ENCODE assay signal across 13 cellular contexts in genomic region chr11:2214527-2215229, GRCh38. TPM values are rescaled to one million over a fixed set of nuclear protein-coding genes. Genes with fewer than 3 reads are reported as not detected.
DNase-seq lines count a peak whose midpoint lies in the region; ATAC-seq lines count a peak whose summit lies in the region.
"Had no signal": no experiment of that assay in that cellular context is flagged by ENCODE, and none has a peak within 500 bp of the region (broad histone marks: within the 10 kb centered on the region; RNA-seq: fewer than 3 reads in every experiment).

No MANE protein-coding gene starts in this region.

- no peak overlapping the region for H3K4me3 ChIP-seq in CD8-positive, alpha-beta memory T cell (ENCODE audit: low read length)
- H3K4me3 ChIP-seq: GM23248, thoracic aorta had no signal

- H3K27me3 ChIP-seq in CD8-positive, alpha-beta memory T cell (ENCODE audit: insufficient read depth, low read length, poor library complexity, severe bottlenecking) = no peaks in the 10 kb centered on the region

- H3K36me3 ChIP-seq in CD8-positive, alpha-beta memory T cell (ENCODE audit: insufficient read depth, low read length) = no peaks in the 10 kb centered on the region
- H3K36me3 ChIP-seq: thoracic aorta had no signal

- ATAC-seq in activated T-helper 17 cell treated with anti-CD3 and anti-CD28 coated beads, Interleukin-2, amount 50 U/mL, for 72 hours (replicated peaks) = no peak
- ATAC-seq in naive thymus-derived CD8-positive, alpha-beta T cell = no peak

- H3K9me3 Mint-ChIP-seq in CD8-positive, alpha-beta memory T cell = no peaks in the 10 kb centered on the region
- no peaks in the 10 kb centered on the region for H3K9me3 Mint-ChIP-seq in activated T-helper 17 cell treated with anti-CD3 and anti-CD28 coated beads, Interleukin-2, amount 50 U/mL, for 72 hours
- H3K9me3 Mint-ChIP-seq in naive thymus-derived CD8-positive, alpha-beta T cell = no peaks in the 10 kb centered on the region

- CTCF ChIA-PET in CD8-positive, alpha-beta memory T cell (lab: Charles Lee) = no interaction called here

- peaks cover 18 to 30% (median 24%) of the 10 kb centered on the region in 3 donors for H3K4me1 Mint-ChIP-seq in CD8-positive, alpha-beta memory T cell
- peaks cover 5% of the 10 kb centered on the region for H3K4me1 Mint-ChIP-seq in activated T-helper 17 cell treated with anti-CD3 and anti-CD28 coated beads, Interleukin-2, amount 50 U/mL, for 72 hours
- H3K4me1 Mint-ChIP-seq in naive thymus-derived CD8-positive, alpha-beta T cell = peaks cover 7 to 20% (median 18%) of the 10 kb centered on the region in 4 donors

- POLR2A ChIA-PET in CD8-positive, alpha-beta memory T cell (lab: Charles Lee) = no interaction called here
- POLR2A ChIA-PET in naive thymus-derived CD8-positive, alpha-beta T cell (lab: Charles Lee) = interaction anchor here (1.0 kb wide), 1 partner anchor 89 kb away, joined by 5 read pairs; no protein-coding TSS in a partner anchor

- peak overlapping the region in 5 of 8 donors; percentile 17 to 89 (median 65) for H3K27ac Mint-ChIP-seq in CD8-positive, alpha-beta memory T cell
- peak overlapping the region; percentile 39 for H3K27ac Mint-ChIP-seq in activated T-helper 17 cell treated with anti-CD3 and anti-CD28 coated beads, Interleukin-2, amount 50 U/mL, for 72 hours
- H3K27ac Mint-ChIP-seq in naive thymus-derived CD8-positive, alpha-beta T cell = peak overlapping the region in 6 of 10 donors; percentile 28 to 80 (median 74)

- H3K4me3 Mint-ChIP-seq in CD8-positive, alpha-beta memory T cell = peak overlapping the region in 4 of 7 donors; percentile 12 to 70 (median 36)
- peak overlapping the region; percentile 47 for H3K4me3 Mint-ChIP-seq in activated T-helper 17 cell treated with anti-CD3 and anti-CD28 coated beads, Interleukin-2, amount 50 U/mL, for 72 hours
- peak overlapping the region in 2 of 10 donors; percentile 8 to 60 for H3K4me3 Mint-ChIP-seq in naive thymus-derived CD8-positive, alpha-beta T cell

- H3K27ac ChIP-seq in CD8-positive, alpha-beta memory T cell (ENCODE audit: low read depth, low read length) = no peak overlapping the region
- H3K27ac ChIP-seq: GM23248, thoracic aorta had no signal

- H3K27me3 Mint-ChIP-seq in CD8-positive, alpha-beta memory T cell = peaks cover 7% of the 10 kb centered on the region in 2 donors
- no peaks in the 10 kb centered on the region for H3K27me3 Mint-ChIP-seq in activated T-helper 17 cell treated with anti-CD3 and anti-CD28 coated beads, Interleukin-2, amount 50 U/mL, for 72 hours
- peaks cover 0 to 4% (median 0%) of the 10 kb centered on the region in 5 donors for H3K27me3 Mint-ChIP-seq in naive thymus-derived CD8-positive, alpha-beta T cell

- peaks cover 0 to 8% (median 2%) of the 10 kb centered on the region in 3 donors for H3K36me3 Mint-ChIP-seq in CD8-positive, alpha-beta memory T cell
- H3K36me3 Mint-ChIP-seq in activated T-helper 17 cell treated with anti-CD3 and anti-CD28 coated beads, Interleukin-2, amount 50 U/mL, for 72 hours (ENCODE audit: low read depth) = no peaks in the 10 kb centered on the region
- no peaks in the 10 kb centered on the region for H3K36me3 Mint-ChIP-seq in naive thymus-derived CD8-positive, alpha-beta T cell

- no peaks in the 10 kb centered on the region for H3K9me3 ChIP-seq in CD8-positive, alpha-beta memory T cell (ENCODE audit: low read length)
- H3K9me3 ChIP-seq: thoracic aorta had no signal

- DNase-seq in NCI-H1417 (lab: John Stamatoyannopoulos, UW) = peak in 2 of 3 experiments; percentile 53 to 54
- DNase-seq in NCI-H1417 treated with DMSO at 0.1 percent for 48 hours (lab: John Stamatoyannopoulos, UW) = no peak
- DNase-seq in CD8-positive, alpha-beta memory T cell = no peak
- DNase-seq in naive thymus-derived CD8-positive, alpha-beta T cell = peak in 2 of 10 donors; percentile 12 to 59
- DNase-seq in germinal center (ENCODE audit: low spot score) = no peak
- DNase-seq in activated T-cell treated with anti-CD3 and anti-CD28 coated beads, Interleukin-2, amount 50 U/mL, for 1 hour = no peak
- DNase-seq in inferior parietal cortex (ENCODE audit: extremely low spot score) = no peak
- DNase-seq: 8988T, GM23248, hypothalamus, NCI-H1436 treated with DMSO at 0.1 percent for 48 hours had no signal

- peaks cover 29% of the 10 kb centered on the region for H3K4me1 ChIP-seq in CD8-positive, alpha-beta memory T cell (ENCODE audit: insufficient read depth, low read length)

RNA-seq across cellular contexts. Expression of gene TH, which starts 43.1 kb away (rescaled TPM):
- not detected for total RNA-seq in CD8-positive, alpha-beta memory T cell
- polyA plus RNA-seq in CD8-positive, alpha-beta memory T cell = not detected
- not detected for total RNA-seq in activated T-helper 17 cell treated with anti-CD3 and anti-CD28 coated beads, Interleukin-2, amount 50 U/mL, for 72 hours
- not detected for total RNA-seq in naive thymus-derived CD8-positive, alpha-beta T cell
- polyA plus RNA-seq in naive thymus-derived CD8-positive, alpha-beta T cell = not detected
- total RNA-seq: GM23248, thoracic aorta had no signal
- polyA plus RNA-seq: GM23248 had no signal

RNA-seq across cellular contexts. Expression of gene INS, which starts 53.7 kb away (rescaled TPM):
- not detected for total RNA-seq in CD8-positive, alpha-beta memory T cell
- not detected for polyA plus RNA-seq in CD8-positive, alpha-beta memory T cell
- not detected for total RNA-seq in activated T-helper 17 cell treated with anti-CD3 and anti-CD28 coated beads, Interleukin-2, amount 50 U/mL, for 72 hours
- not detected for total RNA-seq in naive thymus-derived CD8-positive, alpha-beta T cell
- polyA plus RNA-seq in naive thymus-derived CD8-positive, alpha-beta T cell = not detected
- total RNA-seq: GM23248, thoracic aorta had no signal
- polyA plus RNA-seq: GM23248 had no signal

RNA-seq across cellular contexts. Expression of gene ASCL2, which starts 55.7 kb away (rescaled TPM):
- under 1 TPM; 0.22 to 0.55 TPM for total RNA-seq in CD8-positive, alpha-beta memory T cell
- 8.9 TPM for polyA plus RNA-seq in CD8-positive, alpha-beta memory T cell
- 1 to 10 TPM; 1.2 to 5.1 TPM for total RNA-seq in activated T-helper 17 cell treated with anti-CD3 and anti-CD28 coated beads, Interleukin-2, amount 50 U/mL, for 72 hours
- under 1 TPM in 1 of 2 experiments, not detected in 1; 0.19 TPM for total RNA-seq in naive thymus-derived CD8-positive, alpha-beta T cell
- 1 to 10 TPM in 1 of 3 donors, under 1 TPM in 1, not detected in 1; 0.23 to 2.8 TPM for polyA plus RNA-seq in naive thymus-derived CD8-positive, alpha-beta T cell
- total RNA-seq: GM23248 had no signal
- polyA plus RNA-seq: GM23248 had no signal

Comparison
In these comparisons a context has a peak if more than half of its experiments do, and no peak if none do; other contexts are left out.
1. DNase-seq: peak in NCI-H1417 (2 of 3); none in NCI-H1417 treated with DMSO at 0.1 percent for 48 hours (single experiment), CD8-positive, alpha-beta memory T cell (0 of 5), germinal center (single experiment), activated T-cell treated with anti-CD3 and anti-CD28 coated beads, Interleukin-2, amount 50 U/mL, for 1 hour (single experiment) and inferior parietal cortex (single experiment).
2. Peak in every context shown above with its lines, with median percentiles within 50 percentile points of each other: H3K27ac Mint-ChIP-seq.